8 cellular contexts compared by ENCODE assay signal in genomic region chrX:74550295-74550802, GRCh38.
DNase-seq lines count a peak whose midpoint lies in the region; ATAC-seq lines count a peak whose summit lies in the region.

No MANE protein-coding gene starts in this region.

- DNase-seq in Ammon's horn (ENCODE audit: low spot score) (peak; percentile 83), NCI-H460 (ENCODE audit: extremely low read depth, low read depth) (peak; percentile 79), caudate nucleus (lab: John Stamatoyannopoulos, UW) (peak in 60 of 61 donors; percentile 0 to 80 (median 46)), left kidney (ENCODE audit: low read depth, low spot score) (peak; percentile 84)
- peak; percentile 82 for DNase-seq in stimulated activated CD4-positive, alpha-beta T cell treated with anti-CD3 and anti-CD28 coated beads, Interleukin-4, amount 100 ng/mL, for 1 hour

- ATAC-seq in GM19324 (IDR thresholded peaks at IDR 0.05; ENCODE audit: low FRiP score, unreplicated experiment) = peak; percentile 78
- ATAC-seq in HG03378 (IDR thresholded peaks at IDR 0.05; ENCODE audit: unreplicated experiment) = peak; percentile 78
- ATAC-seq in activated CD4-positive, CD25-positive, alpha-beta regulatory T cell treated with anti-CD3 and anti-CD28 coated beads, Interleukin-2, amount 50 U/mL, for 24 hours = peak; percentile 87 to 90

- no peak overlapping the region for H3K27ac ChIP-seq in caudate nucleus (ENCODE audit: low read depth, low read length)
